In genomic region chr7:152664636-152665035, GRCh38 we compare ENCODE assay signal across 22 cellular contexts. TPM values are rescaled to one million over a fixed set of nuclear protein-coding genes. Genes with fewer than 3 reads are reported as not detected.
DNase-seq lines count a peak whose midpoint lies in the region; TF ChIP-seq lines count a peak whose summit lies in the region.
"Had no signal": no experiment of that assay in that cellular context is flagged by ENCODE, and none has a peak within 500 bp of the region (broad histone marks: within the 10 kb centered on the region; RNA-seq: fewer than 3 reads in every experiment).

No MANE protein-coding gene starts in this region.

- no peak overlapping the region for H2BK120ac ChIP-seq in trophoblast cell (ENCODE audit: insufficient read depth, low read length, poor library complexity)

- dilution Hi-C loops in mammary epithelial cell (cut with HindIII; ENCODE audit: low sequenced_read_pairs), result no loop called here

- no peak overlapping the region for H2AK5ac ChIP-seq in trophoblast cell (ENCODE audit: low read length)

- H4K12ac ChIP-seq in trophoblast cell (ENCODE audit: low read depth, low read length), result no peak overlapping the region

- no peak overlapping the region for H3K18ac ChIP-seq in trophoblast cell (ENCODE audit: low read length)

- H3K79me1 ChIP-seq in trophoblast cell (ENCODE audit: low read length), result peaks cover 7% of the 10 kb centered on the region

- H3K9me3 ChIP-seq in mammary epithelial cell (replicated peaks; ENCODE audit: insufficient read depth, low read length) (no peaks in the 10 kb centered on the region), hepatocyte (ENCODE audit: low read depth) (no peaks in the 10 kb centered on the region), trophoblast cell (ENCODE audit: insufficient read depth, low read depth, low read length) (no peaks in the 10 kb centered on the region), BE2C (no peaks in the 10 kb centered on the region)
- H3K9me3 ChIP-seq: esophagus muscularis mucosa, ovary, SJSA1, testis had no signal

- no TSS peak for BruUV-seq in mammary epithelial cell (replicated peaks; lab: Mats Ljungman, UMichigan)

- H4K91ac ChIP-seq in trophoblast cell (ENCODE audit: low read depth, low read length), result no peak overlapping the region

- WGBS in mammary epithelial cell (ENCODE audit: low coverage, missing lambda C conversion rate), result 100% methylated on average over 3 of the region's 4 CpGs
- WGBS in hepatocyte (ENCODE audit: low lambda C conversion rate, missing lambda C conversion rate), result 36% methylated on average over 4 of the region's 4 CpGs
- no CpG with 5 or more reads among the region's 4 CpGs for WGBS in trophoblast cell (ENCODE audit: extremely low coverage, insufficient coverage, insufficient read length)

- H3K14ac ChIP-seq in trophoblast cell (ENCODE audit: low read length), result no peak overlapping the region

- TF ChIP-seq CTCF in mammary epithelial cell (conservative IDR thresholded peaks at IDR 0.05 in 1 of 2, IDR thresholded peaks at IDR 0.05 in 1 of 2; ENCODE audit: extremely low read depth in 1 of 2, insufficient read depth in 1 of 2, low read depth in 1 of 2, low read length in 2 of 2) (no peak), hepatocyte (IDR thresholded peaks at IDR 0.05; ENCODE audit: poor library complexity) (no peak), BE2C (IDR thresholded peaks at IDR 0.05; ENCODE audit: low read depth, low read length) (no peak)

- H2AFZ ChIP-seq in mammary epithelial cell (ENCODE audit: low read depth, low read length), result no peak overlapping the region
- no peak overlapping the region for H2AFZ ChIP-seq in hepatocyte
- H2AFZ ChIP-seq in trophoblast cell (ENCODE audit: insufficient read depth, low read length, poor library complexity), result no peak overlapping the region
- H2AFZ ChIP-seq: GM23338 had no signal

- peak; percentile 27 for DNase-seq in HuH-7 (ENCODE audit: low spot score)
- DNase-seq in mammary epithelial cell, result peak; percentile 6
- DNase-seq in hepatocyte (ENCODE audit: low spot score), result peak; percentile 56
- DNase-seq in trophoblast cell, result peak; percentile 95 to 98
- DNase-seq in BE2C, result no peak
- no peak for DNase-seq in posterior vena cava (ENCODE audit: low spot score)
- DNase-seq in NCI-H146 (lab: John Stamatoyannopoulos, UW), result no peak
- DNase-seq: activated CD8-positive, alpha-beta memory T cell treated with anti-CD3 and anti-CD28 coated beads, Interleukin-2, amount 50 U/mL, for 48 hours; activated effector memory CD4-positive, alpha-beta T cell treated with Interleukin-2 at 50 U/mL for 16 hours; CD4-positive, alpha-beta memory T cell; glutamatergic neuron; naive thymus-derived CD4-positive, alpha-beta T cell; NCI-H1694; NCI-H345; ovary; testis; WERI-Rb-1 had no signal

- H3K79me2 ChIP-seq in mammary epithelial cell (ENCODE audit: insufficient read depth, low read length), result peaks cover 80% of the 10 kb centered on the region
- no peaks in the 10 kb centered on the region for H3K79me2 ChIP-seq in hepatocyte
- H3K79me2 ChIP-seq in trophoblast cell (ENCODE audit: control insufficient read depth, insufficient read depth, low read length, poor library complexity), result no peaks in the 10 kb centered on the region

- CTCF ChIA-PET in mammary epithelial cell (lab: Charles Lee; ENCODE audit: low non-redundant PET), result no interaction called here

- no peak overlapping the region for H3K4me3 ChIP-seq in mammary epithelial cell (replicated peaks in 1 of 3; ENCODE audit: insufficient read depth in 1 of 3, low read depth in 2 of 3, low read length in 3 of 3)
- no peak overlapping the region for H3K4me3 ChIP-seq in hepatocyte
- no peak overlapping the region for H3K4me3 ChIP-seq in trophoblast cell (ENCODE audit: low read depth, low read length)
- no peak overlapping the region for H3K4me3 ChIP-seq in BE2C (ENCODE audit: low read depth, low read length)
- H3K4me3 ChIP-seq: cardiac muscle cell, esophagus muscularis mucosa, GM23338, ovary, SJSA1, testis had no signal

- intact Hi-C loops in mammary epithelial cell (cut with micrococcal nuclease), result no loop called here
- intact Hi-C loops in posterior vena cava (cut with DNase I), result no loop called here

- no peak overlapping the region for H2BK12ac ChIP-seq in trophoblast cell (ENCODE audit: low read length)

- no peak overlapping the region for H3K4ac ChIP-seq in trophoblast cell (ENCODE audit: low read depth, low read length)

- no peak overlapping the region for H3K4me2 ChIP-seq in mammary epithelial cell (ENCODE audit: insufficient read depth, low read depth, low read length)
- H3K4me2 ChIP-seq in hepatocyte, result peak overlapping the region; percentile 12
- H3K4me2 ChIP-seq in trophoblast cell (ENCODE audit: low read length), result no peak overlapping the region
- H3K4me2 ChIP-seq: GM23338 had no signal

- H3K27me3 ChIP-seq in mammary epithelial cell (ENCODE audit: insufficient read depth, low read length), result no peaks in the 10 kb centered on the region
- no peaks in the 10 kb centered on the region for H3K27me3 ChIP-seq in hepatocyte
- H3K27me3 ChIP-seq in trophoblast cell (ENCODE audit: insufficient read depth, low read length), result no peaks in the 10 kb centered on the region
- H3K27me3 ChIP-seq in BE2C, result no peaks in the 10 kb centered on the region
- H3K27me3 ChIP-seq: cardiac muscle cell, esophagus muscularis mucosa, ovary, SJSA1, testis had no signal

- no peak overlapping the region for H4K8ac ChIP-seq in trophoblast cell (ENCODE audit: low read depth, low read length)

- H3K23ac ChIP-seq in trophoblast cell (ENCODE audit: low read length), result no peak overlapping the region

- H3K9ac ChIP-seq in mammary epithelial cell (ENCODE audit: insufficient read depth, low read length), result no peak overlapping the region
- H3K9ac ChIP-seq in trophoblast cell (ENCODE audit: low read length), result no peak overlapping the region

- H3K27ac ChIP-seq in mammary epithelial cell (ENCODE audit: insufficient read depth, low read depth, low read length) (no peak overlapping the region), hepatocyte (peak overlapping the region; percentile 82), trophoblast cell (ENCODE audit: low read depth, low read length) (peak overlapping the region; percentile 57)
- H3K27ac ChIP-seq: cardiac muscle cell, esophagus muscularis mucosa, HL-60, ovary, SJSA1, testis, WERI-Rb-1 had no signal

- H3K36me3 ChIP-seq in mammary epithelial cell (ENCODE audit: insufficient read depth, low read length) (peaks cover 2% of the 10 kb centered on the region), hepatocyte (replicated peaks; ENCODE audit: insufficient read depth, low read depth) (no peaks in the 10 kb centered on the region), trophoblast cell (ENCODE audit: control insufficient read depth in 1 of 2, insufficient read depth in 2 of 2, low read length in 2 of 2) (peaks cover 6 to 8% of the 10 kb centered on the region in 2 experiments), BE2C (peaks cover 37% of the 10 kb centered on the region)
- H3K36me3 ChIP-seq: cardiac muscle cell, esophagus muscularis mucosa, ovary had no signal

- in situ Hi-C loops in mammary epithelial cell (cut with MboI; ENCODE audit: low sequenced_read_pairs in 2 of 2), result no loop called here

- no peaks in the 10 kb centered on the region for H3K4me1 ChIP-seq in mammary epithelial cell (ENCODE audit: insufficient read depth, low read length)
- H3K4me1 ChIP-seq in hepatocyte (ENCODE audit: insufficient read depth), result peaks cover 11% of the 10 kb centered on the region
- peaks cover 8 to 24% of the 10 kb centered on the region in 2 experiments for H3K4me1 ChIP-seq in trophoblast cell (ENCODE audit: control insufficient read depth in 1 of 2, insufficient read depth in 2 of 2, low read length in 2 of 2)
- no peaks in the 10 kb centered on the region for H3K4me1 ChIP-seq in BE2C
- H3K4me1 ChIP-seq: esophagus muscularis mucosa, SJSA1, testis had no signal

- H3K9me2 ChIP-seq in hepatocyte (replicated peaks; ENCODE audit: insufficient read depth), result no peaks in the 10 kb centered on the region

- H2BK5ac ChIP-seq in trophoblast cell (ENCODE audit: low read depth, low read length, poor library complexity), result no peak overlapping the region

- H4K20me1 ChIP-seq in mammary epithelial cell (ENCODE audit: insufficient read depth, low read length) (no peaks in the 10 kb centered on the region), hepatocyte (ENCODE audit: insufficient read depth, poor library complexity, severe bottlenecking) (no peaks in the 10 kb centered on the region)

RNA-seq across cellular contexts. Expression of gene XRCC2, which starts 11.3 kb away (rescaled TPM):
- 1 to 10 TPM; 1.2 to 7.6 TPM for total RNA-seq in mammary epithelial cell
- 3.7 TPM for polyA plus RNA-seq in mammary epithelial cell
- 7.4 TPM for polyA minus RNA-seq in mammary epithelial cell
- 1.2 and 2.3 TPM in 2 replicates for total RNA-seq in hepatocyte
- polyA plus RNA-seq in hepatocyte, result 1.1 and 1.2 TPM in 2 replicates
- 12.9 and 13.3 TPM in 2 replicates for polyA plus RNA-seq in trophoblast cell (2013)
- 1.1 TPM for polyA plus RNA-seq in BE2C (2012; ENCODE audit: insufficient read depth, insufficient read length, low read depth)
- under 1 TPM; 0.43 to 0.51 TPM for total RNA-seq in posterior vena cava

Comparison
In these comparisons a context has a peak if more than half of its experiments do, and no peak if none do; other contexts are left out.
1. DNase-seq: peak in HuH-7 (single experiment), mammary epithelial cell (single experiment), hepatocyte (single experiment) and trophoblast cell (2 of 2); none in BE2C (single experiment), posterior vena cava (single experiment) and NCI-H146 (single experiment).